19 cellular contexts compared by ENCODE assay signal in genomic region chr3:16913264-16913580, GRCh38. TPM values are rescaled to one million over a fixed set of nuclear protein-coding genes. Genes with fewer than 3 reads are reported as not detected.
DNase-seq lines count a peak whose midpoint lies in the region; ATAC-seq and TF ChIP-seq lines count a peak whose summit lies in the region.
"Had no signal": no experiment of that assay in that cellular context is flagged by ENCODE, and none has a peak within 500 bp of the region (broad histone marks: within the 10 kb centered on the region; RNA-seq: fewer than 3 reads in every experiment).

No MANE protein-coding gene starts in this region.

- H3K4me3 Mint-ChIP-seq in activated CD4-positive, alpha-beta T cell treated with anti-CD3 and anti-CD28 coated beads, Interleukin-2, amount 10 ng/mL, durations not matched to agents 24 days and 14 days, result no peak overlapping the region
- H3K4me3 Mint-ChIP-seq in natural killer cell treated with Interleukin-12 subunit alpha and Interleukin-12 subunit beta and Interleukin-15 and Interleukin-18, amount 100 ng/mL, for 72 hours, result peak overlapping the region; percentile 42
- H3K4me3 Mint-ChIP-seq: CD4-positive, alpha-beta T cell; WTC11 had no signal

- no peak for DNase-seq in activated CD4-positive, alpha-beta T cell treated with anti-CD3 and anti-CD28 coated beads, Interleukin-2, amount 10 ng/mL, durations not matched to agents 24 days and 14 days
- DNase-seq in activated CD4-positive, alpha-beta T cell treated with anti-CD3 and anti-CD28 coated beads for 48 hours, result no peak
- DNase-seq in MM.1S, result no peak
- no peak for DNase-seq in natural killer cell treated with Interleukin-12 subunit alpha and Interleukin-12 subunit beta and Interleukin-15 and Interleukin-18, amount 100 ng/mL, for 72 hours (ENCODE audit: low spot score)
- DNase-seq in NCI-H1105 treated with DMSO at 0.1 percent for 48 hours (lab: John Stamatoyannopoulos, UW), result no peak
- DNase-seq in suprapubic skin (ENCODE audit: low spot score in 2 of 2), result no peak
- DNase-seq in inferior parietal cortex (ENCODE audit: extremely low spot score), result no peak
- DNase-seq: 8988T; CD4-positive, alpha-beta T cell; foreskin fibroblast; H7; midbrain; NCI-H187; upper lobe of right lung had no signal

- H3K9ac ChIP-seq in MM.1S (ENCODE audit: low read length), result no peak overlapping the region
- H3K9ac ChIP-seq: parathyroid adenoma had no signal

- TF ChIP-seq EP300 in suprapubic skin (IDR thresholded peaks at IDR 0.05), result no peak

- H3K27me3 ChIP-seq in MM.1S (replicated peaks; ENCODE audit: insufficient read depth, low read length), result no peaks in the 10 kb centered on the region
- H3K27me3 ChIP-seq in suprapubic skin, result no peaks in the 10 kb centered on the region
- H3K27me3 ChIP-seq: upper lobe of right lung had no signal

- peak overlapping the region; percentile 0; the same call in 1 of the 2 replicates for H2AFZ ChIP-seq in MM.1S (ENCODE audit: low read length)
- H2AFZ ChIP-seq: parathyroid adenoma had no signal

- peaks cover 15% of the 10 kb centered on the region for H3K36me3 Mint-ChIP-seq in activated CD4-positive, alpha-beta T cell treated with anti-CD3 and anti-CD28 coated beads, Interleukin-2, amount 10 ng/mL, durations not matched to agents 24 days and 14 days (ENCODE audit: low read depth)
- no peaks in the 10 kb centered on the region for H3K36me3 Mint-ChIP-seq in natural killer cell treated with Interleukin-12 subunit alpha and Interleukin-12 subunit beta and Interleukin-15 and Interleukin-18, amount 100 ng/mL, for 72 hours
- H3K36me3 Mint-ChIP-seq: brain, WTC11 had no signal

- TF ChIP-seq CTCF in MM.1S (IDR thresholded peaks at IDR 0.05; ENCODE audit: low read length) (no peak), suprapubic skin (IDR thresholded peaks at IDR 0.05) (no peak)

- H3K79me2 ChIP-seq in MM.1S (ENCODE audit: low read length), result peaks cover 81% of the 10 kb centered on the region
- H3K79me2 ChIP-seq: parathyroid adenoma had no signal

- WGBS in suprapubic skin, result 91% methylated on average over 2 of the region's 2 CpGs

- H3K36me3 ChIP-seq in MM.1S (replicated peaks; ENCODE audit: insufficient read depth, low read length), result no peaks in the 10 kb centered on the region
- no peaks in the 10 kb centered on the region for H3K36me3 ChIP-seq in suprapubic skin
- H3K36me3 ChIP-seq: upper lobe of right lung had no signal

- H3K27ac ChIP-seq in MM.1S (ENCODE audit: low read length) (peak overlapping the region; percentile 82), suprapubic skin (no peak overlapping the region)
- H3K27ac ChIP-seq: parathyroid adenoma, SK-N-MC, upper lobe of right lung had no signal

- no peaks in the 10 kb centered on the region for H3K27me3 Mint-ChIP-seq in activated CD4-positive, alpha-beta T cell treated with anti-CD3 and anti-CD28 coated beads, Interleukin-2, amount 10 ng/mL, durations not matched to agents 24 days and 14 days
- H3K27me3 Mint-ChIP-seq in natural killer cell treated with Interleukin-12 subunit alpha and Interleukin-12 subunit beta and Interleukin-15 and Interleukin-18, amount 100 ng/mL, for 72 hours, result no peaks in the 10 kb centered on the region
- H3K27me3 Mint-ChIP-seq: brain; CD4-positive, alpha-beta T cell had no signal

- peak; percentile 2 for ATAC-seq in GM21619 (IDR thresholded peaks at IDR 0.05; ENCODE audit: unreplicated experiment)
- no peak for ATAC-seq in natural killer cell treated with Interleukin-12 subunit alpha and Interleukin-12 subunit beta and Interleukin-15 and Interleukin-18, amount 100 ng/mL, for 72 hours
- ATAC-seq: upper lobe of right lung, WTC11 had no signal

- peak overlapping the region; percentile 22; the same call in 1 of the 2 replicates for H3K4me3 ChIP-seq in MM.1S (ENCODE audit: low read length)
- H3K4me3 ChIP-seq in suprapubic skin, result no peak overlapping the region
- H3K4me3 ChIP-seq: SK-N-MC, upper lobe of right lung had no signal

- no peaks in the 10 kb centered on the region for H4K20me1 ChIP-seq in MM.1S (ENCODE audit: insufficient read depth, low read length)

- TF ChIP-seq POLR2A in suprapubic skin (IDR thresholded peaks at IDR 0.05), result no peak

- peaks cover 21% of the 10 kb centered on the region for H3F3A ChIP-seq in MM.1S (ENCODE audit: insufficient read depth, low read length)

- intact Hi-C loops in activated CD4-positive, alpha-beta T cell treated with anti-CD3 and anti-CD28 coated beads, Interleukin-2, amount 10 ng/mL, durations not matched to agents 24 days and 14 days (cut with micrococcal nuclease), result no loop called here

- peak overlapping the region; percentile 64; the same call in 1 of the 2 replicates for H3K4me2 ChIP-seq in MM.1S (ENCODE audit: low read depth, low read length)

- peak overlapping the region; percentile 35 for H3K27ac Mint-ChIP-seq in activated CD4-positive, alpha-beta T cell treated with anti-CD3 and anti-CD28 coated beads, Interleukin-2, amount 10 ng/mL, durations not matched to agents 24 days and 14 days
- H3K27ac Mint-ChIP-seq in natural killer cell treated with Interleukin-12 subunit alpha and Interleukin-12 subunit beta and Interleukin-15 and Interleukin-18, amount 100 ng/mL, for 72 hours, result peak overlapping the region; percentile 6 to 8
- H3K27ac Mint-ChIP-seq: CD4-positive, alpha-beta T cell had no signal

- H3K9me3 ChIP-seq in MM.1S (replicated peaks; ENCODE audit: insufficient read depth, low read length) (no peaks in the 10 kb centered on the region), suprapubic skin (no peaks in the 10 kb centered on the region)
- H3K9me3 ChIP-seq: upper lobe of right lung had no signal

- H3K4me1 Mint-ChIP-seq in activated CD4-positive, alpha-beta T cell treated with anti-CD3 and anti-CD28 coated beads, Interleukin-2, amount 10 ng/mL, durations not matched to agents 24 days and 14 days, result peaks cover 43% of the 10 kb centered on the region
- H3K4me1 Mint-ChIP-seq in natural killer cell treated with Interleukin-12 subunit alpha and Interleukin-12 subunit beta and Interleukin-15 and Interleukin-18, amount 100 ng/mL, for 72 hours (ENCODE audit: low read depth in 2 of 2), result peaks cover 48 to 69% of the 10 kb centered on the region in 2 donors

- H3K9me2 ChIP-seq in MM.1S (replicated peaks; ENCODE audit: insufficient read depth, low read length), result no peaks in the 10 kb centered on the region

- peaks cover 4% of the 10 kb centered on the region for H3K9me3 Mint-ChIP-seq in activated CD4-positive, alpha-beta T cell treated with anti-CD3 and anti-CD28 coated beads, Interleukin-2, amount 10 ng/mL, durations not matched to agents 24 days and 14 days
- H3K9me3 Mint-ChIP-seq in natural killer cell treated with Interleukin-12 subunit alpha and Interleukin-12 subunit beta and Interleukin-15 and Interleukin-18, amount 100 ng/mL, for 72 hours, result no peaks in the 10 kb centered on the region
- H3K9me3 Mint-ChIP-seq: brain; CD4-positive, alpha-beta T cell; WTC11 had no signal

- H3K4me1 ChIP-seq in MM.1S (ENCODE audit: low read length) (peaks cover 30% of the 10 kb centered on the region), suprapubic skin (peaks cover 2% of the 10 kb centered on the region)
- H3K4me1 ChIP-seq: parathyroid adenoma, upper lobe of right lung had no signal

RNA-seq across cellular contexts. Expression of gene PLCL2, which starts 28.5 kb away (rescaled TPM):
- 14.8 and 15.2 TPM in 2 replicates for total RNA-seq in activated CD4-positive, alpha-beta T cell treated with anti-CD3 and anti-CD28 coated beads, Interleukin-2, amount 10 ng/mL, durations not matched to agents 24 days and 14 days
- total RNA-seq in natural killer cell treated with Interleukin-12 subunit alpha and Interleukin-12 subunit beta and Interleukin-15 and Interleukin-18, amount 100 ng/mL, for 72 hours, result 10 to 100 TPM; 12.5 to 17.2 TPM
- 1 to 10 TPM; 1.5 to 4.2 (median 1.9) TPM for total RNA-seq in suprapubic skin
